ENCODE assay signal across 8 cellular contexts in the genomic region with DNA sequence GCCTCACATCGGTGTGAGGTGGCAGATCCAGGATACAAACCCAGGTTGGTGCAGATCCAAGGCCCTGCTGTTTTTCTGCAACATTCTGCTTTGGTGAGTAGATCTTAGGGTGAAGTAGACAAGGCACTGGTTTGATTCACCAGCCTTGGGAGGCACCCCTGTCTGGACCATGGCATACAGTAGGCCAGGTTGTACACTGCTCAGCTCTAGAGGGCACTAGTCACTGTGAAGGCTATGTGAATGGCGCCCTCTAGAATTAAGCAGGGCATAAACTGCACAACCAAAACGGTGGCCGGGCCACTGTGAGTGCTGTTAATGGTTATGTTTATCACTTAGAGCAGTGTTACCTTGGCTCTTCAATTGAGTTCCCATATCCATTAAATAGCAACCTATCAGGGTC.
DNase-seq lines count a peak whose midpoint lies in the region; ATAC-seq, FAIRE-seq and TF ChIP-seq lines count a peak whose summit lies in the region.

No MANE protein-coding gene starts in this region.

- no TSS peak for BruUV-seq in A673 (replicated peaks; lab: Mats Ljungman, UMichigan)

- POLR2A ChIA-PET in A673 (lab: Charles Lee; ENCODE audit: low non-redundant PET) = interaction anchor here (0.5 to 0.7 kb wide), 2 partner anchors 206 to 427 kb away, joined by 3 to 4 read pairs; no protein-coding TSS in a partner anchor

- intact Hi-C loops in A673 (cut with micrococcal nuclease; ENCODE audit: unreplicated experiment) (loop anchor here (10.0 kb wide), 1 partner anchor 170 kb away; no protein-coding TSS in a partner anchor), left lung (cut with DNase I) (no loop called here)

- no peak overlapping the region for H3K4me3 Mint-ChIP-seq in activated naive CD4-positive, alpha-beta T cell treated with anti-CD3 and anti-CD28 coated beads, Interleukin-2, amount 10 ng/mL, durations not matched to agents 7 days and 5 days

- ATAC-seq in left lung = peak; percentile 80
- no peak for ATAC-seq in GM18498 (IDR thresholded peaks at IDR 0.05; ENCODE audit: unreplicated experiment)

- peaks cover 13% of the 10 kb centered on the region for H3K4me1 ChIP-seq in A673 (ENCODE audit: insufficient read depth, low read length, poor library complexity, severe bottlenecking)
- H3K4me1 ChIP-seq in left lung = no peaks in the 10 kb centered on the region

- FAIRE-seq in frontal cortex (lab: Jason Lieb, UNC) = no peak

- H3K27ac ChIP-seq in A673 (ENCODE audit: low read depth, low read length, poor library complexity, severe bottlenecking) = no peak overlapping the region
- no peak overlapping the region for H3K27ac ChIP-seq in left lung

- H3K9me3 ChIP-seq in A673 (ENCODE audit: low read depth, low read length, poor library complexity, severe bottlenecking) (no peaks in the 10 kb centered on the region), left lung (no peaks in the 10 kb centered on the region)

- H3K36me3 ChIP-seq in A673 (ENCODE audit: insufficient read depth, low read length, poor library complexity, severe bottlenecking) = no peaks in the 10 kb centered on the region
- H3K36me3 ChIP-seq in left lung = no peaks in the 10 kb centered on the region

- no peaks in the 10 kb centered on the region for H3K27me3 Mint-ChIP-seq in activated naive CD4-positive, alpha-beta T cell treated with anti-CD3 and anti-CD28 coated beads, Interleukin-2, amount 10 ng/mL, durations not matched to agents 7 days and 5 days

- peaks cover 34% of the 10 kb centered on the region for H3K4me1 Mint-ChIP-seq in activated naive CD4-positive, alpha-beta T cell treated with anti-CD3 and anti-CD28 coated beads, Interleukin-2, amount 10 ng/mL, durations not matched to agents 7 days and 5 days

- CTCF ChIA-PET in A673 (lab: Charles Lee) = interaction anchor here (1.0 to 1.1 kb wide), 3 partner anchors 30 to 274 kb away, joined by 3 to 9 read pairs (median 4); no protein-coding TSS in a partner anchor
- CTCF ChIA-PET in activated naive CD4-positive, alpha-beta T cell treated with anti-CD3 and anti-CD28 coated beads, Interleukin-2, amount 10 ng/mL, durations not matched to agents 7 days and 5 days (lab: Charles Lee) = interaction anchor here (0.7 to 13.8 kb wide), 17 partner anchors 12 to 355 kb away, joined by 3 to 101 read pairs (median 4); a partner anchor contains a TSS

- H3K27me3 ChIP-seq in A673 (replicated peaks; ENCODE audit: insufficient read depth, low read depth, low read length, poor library complexity) (no peaks in the 10 kb centered on the region), left lung (no peaks in the 10 kb centered on the region)

- H3K9me3 Mint-ChIP-seq in activated naive CD4-positive, alpha-beta T cell treated with anti-CD3 and anti-CD28 coated beads, Interleukin-2, amount 10 ng/mL, durations not matched to agents 7 days and 5 days = no peaks in the 10 kb centered on the region

- DNase-seq in A673 (ENCODE audit: low spot score) (peak; percentile 70), GDM1 (lab: John Stamatoyannopoulos, UW) (peak; percentile 11), NCI-H1694 (lab: John Stamatoyannopoulos, UW) (peak; percentile 14), left lung (no peak), frontal cortex (ENCODE audit: low spot score in 2 of 2) (no peak), HCEC 1CT (no peak)
- peak; percentile 54 for DNase-seq in activated naive CD4-positive, alpha-beta T cell treated with anti-CD3 and anti-CD28 coated beads, Interleukin-2, amount 10 ng/mL, durations not matched to agents 7 days and 5 days

- peaks cover 2% of the 10 kb centered on the region for H3K36me3 Mint-ChIP-seq in activated naive CD4-positive, alpha-beta T cell treated with anti-CD3 and anti-CD28 coated beads, Interleukin-2, amount 10 ng/mL, durations not matched to agents 7 days and 5 days

- peak; percentile 84 for TF ChIP-seq CTCF in A673 (conservative IDR thresholded peaks at IDR 0.05; ENCODE audit: low read depth, low read length)
- TF ChIP-seq CTCF in left lung (IDR thresholded peaks at IDR 0.05) = no peak

- H3K4me3 ChIP-seq in A673 (ENCODE audit: low read depth, low read length, poor library complexity, severe bottlenecking) (no peak overlapping the region), left lung (no peak overlapping the region)

- no peak overlapping the region for H3K27ac Mint-ChIP-seq in activated naive CD4-positive, alpha-beta T cell treated with anti-CD3 and anti-CD28 coated beads, Interleukin-2, amount 10 ng/mL, durations not matched to agents 7 days and 5 days

Comparison
In these comparisons a context has a peak if more than half of its experiments do, and no peak if none do; other contexts are left out.
1. DNase-seq: peak in A673 (single experiment), GDM1 (single experiment), NCI-H1694 (single experiment) and activated naive CD4-positive, alpha-beta T cell treated with anti-CD3 and anti-CD28 coated beads, Interleukin-2, amount 10 ng/mL, durations not matched to agents 7 days and 5 days (single experiment); none in left lung (0 of 2), frontal cortex (0 of 2) and HCEC 1CT (single experiment).